20 cellular contexts compared by ENCODE assay signal in the genomic region with DNA sequence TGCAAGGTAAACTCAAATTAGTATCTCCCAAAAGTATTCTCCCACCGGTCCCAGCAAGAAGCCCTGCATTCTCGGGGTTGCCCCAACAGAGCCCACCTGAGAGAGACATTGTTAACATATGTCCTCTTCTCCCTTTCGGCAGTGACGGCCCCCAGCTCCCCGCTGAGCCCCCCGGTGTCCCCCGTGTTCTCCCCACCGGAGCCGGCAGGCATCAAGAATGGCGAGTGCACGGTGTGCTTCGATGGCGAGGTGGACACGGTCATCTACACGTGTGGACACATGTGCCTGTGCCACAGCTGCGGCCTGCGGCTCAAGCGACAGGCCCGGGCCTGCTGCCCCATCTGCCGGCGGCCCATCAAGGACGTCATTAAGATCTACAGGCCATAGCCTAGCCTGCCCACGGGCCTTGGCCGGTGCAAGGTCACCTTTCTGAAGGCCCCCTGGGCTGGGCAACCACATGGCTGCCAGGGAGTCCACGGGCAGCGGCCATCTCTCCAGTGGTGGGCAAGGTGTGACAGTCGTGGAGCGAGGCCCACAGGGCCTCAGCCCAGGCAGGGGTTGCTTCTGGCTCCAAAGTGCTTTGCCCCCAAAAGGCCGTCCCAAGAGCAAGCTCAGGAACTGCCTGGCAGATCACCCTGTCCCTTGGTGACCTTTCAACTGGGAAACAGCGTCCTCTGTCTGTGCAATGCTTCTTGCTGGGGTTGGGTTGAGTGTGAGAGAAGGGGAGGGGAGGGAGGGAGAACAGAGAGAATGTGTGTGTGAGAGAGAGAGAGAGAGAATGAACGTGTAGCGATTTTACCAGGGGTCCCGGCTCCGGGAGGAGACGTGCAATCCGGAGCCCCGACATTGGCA. TPM values are rescaled to one million over a fixed set of nuclear protein-coding genes. Genes with fewer than 3 reads are reported as not detected.
DNase-seq lines count a peak whose midpoint lies in the region; ATAC-seq and TF ChIP-seq lines count a peak whose summit lies in the region.
"Had no signal": no experiment of that assay in that cellular context is flagged by ENCODE, and none has a peak within 500 bp of the region (broad histone marks: within the 10 kb centered on the region; RNA-seq: fewer than 3 reads in every experiment).

No MANE protein-coding gene starts in this region.

- H3K4me2 ChIP-seq in MM.1S (ENCODE audit: low read depth, low read length), result no peak overlapping the region

- no peaks in the 10 kb centered on the region for H3K36me3 Mint-ChIP-seq in T-helper 17 cell (ENCODE audit: low read depth)
- peaks cover 7% of the 10 kb centered on the region for H3K36me3 Mint-ChIP-seq in HFFc6 (ENCODE audit: low read depth)
- H3K36me3 Mint-ChIP-seq: CD8-positive, alpha-beta memory T cell had no signal

- TF ChIP-seq CTCF in C4-2B (conservative IDR thresholded peaks at IDR 0.05), result no peak
- TF ChIP-seq CTCF in gastroesophageal sphincter (IDR thresholded peaks at IDR 0.05), result no peak
- TF ChIP-seq CTCF in stomach (IDR thresholded peaks at IDR 0.05), result no peak
- no peak for TF ChIP-seq CTCF in HFFc6 (IDR thresholded peaks at IDR 0.05)
- TF ChIP-seq CTCF in MM.1S (IDR thresholded peaks at IDR 0.05; ENCODE audit: low read length), result no peak

- DNase-seq in T-helper 17 cell (no peak), stomach (no peak), HFFc6 (no peak), NCI-H1694 (lab: John Stamatoyannopoulos, UW) (no peak), MM.1S (no peak)
- DNase-seq: ACHN; CD8-positive, alpha-beta memory T cell; DND-41; GDM1; KBM-7; NCI-H1105; NCI-H187; NCI-H2171; NCI-H446 treated with DMSO at 0.1 percent for 48 hours; Peyer's patch; SHP77 treated with DMSO at 0.1 percent for 48 hours had no signal

- H3F3A ChIP-seq in MM.1S (ENCODE audit: insufficient read depth, low read length), result no peaks in the 10 kb centered on the region

- intact Hi-C loops in stomach (cut with DNase I; ENCODE audit: low total_unique reads), result no loop called here

- H3K27me3 Mint-ChIP-seq in T-helper 17 cell (no peaks in the 10 kb centered on the region), HFFc6 (ENCODE audit: insufficient read depth) (peaks cover 4% of the 10 kb centered on the region)

- H3K4me1 Mint-ChIP-seq in T-helper 17 cell, result peaks cover 16% of the 10 kb centered on the region
- H3K4me1 Mint-ChIP-seq in HFFc6 (ENCODE audit: low read depth), result no peaks in the 10 kb centered on the region

- no peak overlapping the region for H2AFZ ChIP-seq in MM.1S (ENCODE audit: low read length)
- H2AFZ ChIP-seq: GM23248 had no signal

- H3K9ac ChIP-seq in MM.1S (ENCODE audit: low read length), result no peak overlapping the region
- H3K9ac ChIP-seq: GM23248 had no signal

- no peaks in the 10 kb centered on the region for H4K20me1 ChIP-seq in MM.1S (ENCODE audit: insufficient read depth, low read length)

- H3K9me3 Mint-ChIP-seq in HFFc6, result peaks cover 4% of the 10 kb centered on the region

- 52 to 84% methylated on average over 5 to 10 of the region's 37 CpGs for WGBS in gastroesophageal sphincter (ENCODE audit: low coverage in 1 of 2), 2 donors
- 88 to 97% (median 94%) methylated on average over 24 to 37 of the region's 37 CpGs for WGBS in stomach, 5 donors

- ATAC-seq in T-helper 17 cell (no peak), gastroesophageal sphincter (no peak)
- ATAC-seq in activated CD4-positive, CD25-positive, alpha-beta regulatory T cell treated with anti-CD3 and anti-CD28 coated beads, Interleukin-2, amount 50 U/mL, for 24 hours, result no peak

- H3K9me3 ChIP-seq in T-helper 17 cell (ENCODE audit: control insufficient read depth, low read length, poor library complexity, severe bottlenecking), result no peaks in the 10 kb centered on the region
- H3K9me3 ChIP-seq in gastroesophageal sphincter, result no peaks in the 10 kb centered on the region
- no peaks in the 10 kb centered on the region for H3K9me3 ChIP-seq in stomach
- no peaks in the 10 kb centered on the region for H3K9me3 ChIP-seq in MM.1S (replicated peaks; ENCODE audit: insufficient read depth, low read length)
- H3K9me3 ChIP-seq: Peyer's patch had no signal

- H3K4me3 ChIP-seq in gastroesophageal sphincter (no peak overlapping the region), stomach (no peak overlapping the region), MM.1S (ENCODE audit: low read length) (no peak overlapping the region)
- H3K4me3 ChIP-seq: GM23248, Peyer's patch had no signal

- H3K27me3 ChIP-seq in gastroesophageal sphincter (no peaks in the 10 kb centered on the region), stomach (peaks cover 0 to 13% (median 3%) of the 10 kb centered on the region in 3 donors), MM.1S (replicated peaks; ENCODE audit: insufficient read depth, low read length) (no peaks in the 10 kb centered on the region)
- H3K27me3 ChIP-seq: Peyer's patch had no signal

- peaks cover 0 to 64% (median 15%) of the 10 kb centered on the region in 3 donors for H3K4me1 ChIP-seq in gastroesophageal sphincter
- H3K4me1 ChIP-seq in stomach, result peaks cover 14 to 34% (median 21%) of the 10 kb centered on the region in 4 donors
- no peaks in the 10 kb centered on the region for H3K4me1 ChIP-seq in MM.1S (ENCODE audit: low read length)

- TF ChIP-seq POLR2A in gastroesophageal sphincter (IDR thresholded peaks at IDR 0.05) (no peak), stomach (IDR thresholded peaks at IDR 0.05) (no peak)

- no peak overlapping the region for H3K4me3 Mint-ChIP-seq in T-helper 17 cell
- H3K4me3 Mint-ChIP-seq in HFFc6, result no peak overlapping the region

- no peaks in the 10 kb centered on the region for H3K9me2 ChIP-seq in MM.1S (replicated peaks; ENCODE audit: insufficient read depth, low read length)

- H3K27ac ChIP-seq in C4-2B (peak overlapping the region; percentile 91), gastroesophageal sphincter (peak overlapping the region in 3 of 4 donors; percentile 71 to 84 (median 78)), stomach (peak overlapping the region in 3 of 5 donors; percentile 8 to 27 (median 20)), MM.1S (ENCODE audit: low read length) (no peak overlapping the region)
- H3K27ac ChIP-seq: GM23248 had no signal

- H3K79me2 ChIP-seq in MM.1S (ENCODE audit: low read length), result no peaks in the 10 kb centered on the region

- peaks cover 0 to 47% of the 10 kb centered on the region in 2 donors for H3K36me3 ChIP-seq in gastroesophageal sphincter
- H3K36me3 ChIP-seq in stomach, result peaks cover 0 to 10% (median 7%) of the 10 kb centered on the region in 4 donors
- no peaks in the 10 kb centered on the region for H3K36me3 ChIP-seq in MM.1S (replicated peaks; ENCODE audit: insufficient read depth, low read length)

- H3K27ac Mint-ChIP-seq in T-helper 17 cell (peak overlapping the region; percentile 87), HFFc6 (no peak overlapping the region)

- TF ChIP-seq EP300 in gastroesophageal sphincter (IDR thresholded peaks at IDR 0.05), result no peak
- TF ChIP-seq EP300 in stomach (IDR thresholded peaks at IDR 0.05), result no peak

RNA-seq across cellular contexts. Expression of a gene that starts 45.7 kb away (rescaled TPM):
- under 1 TPM; 0.07 to 0.23 TPM for total RNA-seq in T-helper 17 cell
- 10 to 100 TPM; 21.7 to 59.9 (median 41.5) TPM for total RNA-seq in gastroesophageal sphincter
- 10 to 100 TPM in 4 of 5 donors, 1 to 10 TPM in 1; 9.1 to 60.3 (median 17.4) TPM for total RNA-seq in stomach
- 1 to 10 TPM; 2.7 to 7.3 (median 4.2) TPM for polyA plus RNA-seq in stomach
- total RNA-seq in HFFc6 (2021; fragmentation: NEBNext Ultra II Directional; extraction: Animal tissue kit (Norgen Biotek cat#: 25700)), result 1 to 10 TPM; 2.0 to 8.6 (median 7.1) TPM
- polyA plus RNA-seq: CD8-positive, alpha-beta memory T cell had no signal
